ENCODE assay signal across 8 cellular contexts in the genomic region with DNA sequence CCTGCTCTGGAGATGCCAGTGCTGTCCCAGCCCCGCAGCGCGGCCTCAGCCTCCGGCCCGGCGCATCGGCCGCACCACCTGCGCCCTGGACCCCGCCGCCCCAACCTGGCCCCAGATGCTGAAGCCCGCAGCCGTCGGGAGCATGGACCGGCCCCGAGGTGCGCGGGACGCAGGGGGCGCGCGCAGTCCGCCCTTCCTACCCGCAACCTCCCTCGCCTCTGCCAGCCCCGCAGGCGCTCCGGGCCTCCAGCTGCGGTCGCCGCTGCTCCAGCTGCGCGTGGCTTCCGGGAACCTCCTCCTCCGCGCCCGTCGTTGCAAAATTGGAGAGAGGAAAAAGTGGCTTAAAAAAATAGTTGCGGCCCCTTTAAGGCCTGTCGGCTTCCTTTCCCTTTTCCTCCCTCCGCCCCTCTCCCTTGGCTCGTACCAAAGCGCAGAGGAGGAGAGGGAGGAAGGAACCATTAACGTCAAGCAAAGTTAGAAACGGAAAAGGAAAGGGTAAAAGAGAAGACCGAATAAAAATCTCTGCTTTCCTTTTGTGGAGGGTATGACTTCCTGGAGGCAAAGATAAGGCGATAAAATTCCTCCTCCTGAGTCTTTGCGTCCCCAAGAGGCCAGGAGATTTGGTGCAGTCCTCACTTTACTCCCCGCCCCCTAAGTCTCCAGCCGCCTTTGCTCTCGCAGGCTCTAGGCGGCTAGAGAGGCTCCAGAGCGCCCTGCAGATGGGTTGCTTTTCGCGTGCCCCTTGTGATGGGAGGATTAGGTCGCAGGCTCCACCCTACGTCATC.
A peak's percentile ranks its signal among the peaks of the same experiment; 100 is the strongest.
DNase-seq lines count a peak whose midpoint lies in the region; ATAC-seq, FAIRE-seq and TF ChIP-seq lines count a peak whose summit lies in the region.

A gene with protein sequence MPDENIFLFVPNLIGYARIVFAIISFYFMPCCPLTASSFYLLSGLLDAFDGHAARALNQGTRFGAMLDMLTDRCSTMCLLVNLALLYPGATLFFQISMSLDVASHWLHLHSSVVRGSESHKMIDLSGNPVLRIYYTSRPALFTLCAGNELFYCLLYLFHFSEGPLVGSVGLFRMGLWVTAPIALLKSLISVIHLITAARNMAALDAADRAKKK (minus strand): TSS at position 343 of the 785 bp plus-strand sequence. CDS start 369 bp downstream, outside the sequence.

- peaks cover 20% of the 10 kb centered on the region for H3K36me3 Mint-ChIP-seq in effector memory CD8-positive, alpha-beta T cell (ENCODE audit: insufficient read depth)

- FAIRE-seq in HTR-8/SVneo (lab: Jason Lieb, UNC): peak; percentile 36

- H3K9me3 Mint-ChIP-seq in effector memory CD8-positive, alpha-beta T cell: no peaks in the 10 kb centered on the region

- DNase-seq in COR-L47 (lab: John Stamatoyannopoulos, UW): peak; percentile 97
- peak; percentile 96 for DNase-seq in GM20000 (ENCODE audit: low spot score)
- DNase-seq in HTR-8/SVneo (ENCODE audit: insufficient read length, low spot score): peak; percentile 91
- peak; percentile 97 for DNase-seq in NOMO-1 treated with DMSO at 0.1 percent for 48 hours (lab: John Stamatoyannopoulos, UW; ENCODE audit: unreplicated experiment)
- peak; percentile 83 to 90 for DNase-seq in activated CD8-positive, alpha-beta memory T cell treated with anti-CD3 and anti-CD28 coated beads for 4 hours (ENCODE audit: low read depth in 2 of 2)
- DNase-seq in effector memory CD8-positive, alpha-beta T cell: peak; percentile 90 to 93 (median 92)
- peak; percentile 98 for DNase-seq in medulla oblongata (ENCODE audit: extremely low spot score)
- DNase-seq in stimulated activated CD8-positive, alpha-beta memory T cell treated with anti-CD3 and anti-CD28 coated beads, Interleukin-12 subunit alpha, Interleukin-12 subunit beta, amount 100 ng/mL, for 1 hour (ENCODE audit: low read depth): peak; percentile 85

- H3K27ac Mint-ChIP-seq in effector memory CD8-positive, alpha-beta T cell: peak within 1 kb of the TSS; percentile 99

- peak within 1 kb of the TSS; percentile 95 to 98 for H3K4me3 Mint-ChIP-seq in effector memory CD8-positive, alpha-beta T cell

- ATAC-seq in effector memory CD8-positive, alpha-beta T cell (replicated peaks): peak; percentile 98

- peaks cover 22 to 26% of the 10 kb centered on the region in 2 donors for H3K4me1 Mint-ChIP-seq in effector memory CD8-positive, alpha-beta T cell (ENCODE audit: low read depth in 2 of 2)

- TF ChIP-seq CTCF in GM20000 (IDR thresholded peaks at IDR 0.05; ENCODE audit: extremely low read depth, missing control alignments): peak; percentile 78

- H3K27me3 Mint-ChIP-seq in effector memory CD8-positive, alpha-beta T cell: peaks cover 4 to 10% of the 10 kb centered on the region in 2 donors

Comparison
In these comparisons a context has a peak if more than half of its experiments do, and no peak if none do; other contexts are left out.
1. Peak in every context shown above with its lines: DNase-seq and ATAC-seq.